In the genomic region with DNA sequence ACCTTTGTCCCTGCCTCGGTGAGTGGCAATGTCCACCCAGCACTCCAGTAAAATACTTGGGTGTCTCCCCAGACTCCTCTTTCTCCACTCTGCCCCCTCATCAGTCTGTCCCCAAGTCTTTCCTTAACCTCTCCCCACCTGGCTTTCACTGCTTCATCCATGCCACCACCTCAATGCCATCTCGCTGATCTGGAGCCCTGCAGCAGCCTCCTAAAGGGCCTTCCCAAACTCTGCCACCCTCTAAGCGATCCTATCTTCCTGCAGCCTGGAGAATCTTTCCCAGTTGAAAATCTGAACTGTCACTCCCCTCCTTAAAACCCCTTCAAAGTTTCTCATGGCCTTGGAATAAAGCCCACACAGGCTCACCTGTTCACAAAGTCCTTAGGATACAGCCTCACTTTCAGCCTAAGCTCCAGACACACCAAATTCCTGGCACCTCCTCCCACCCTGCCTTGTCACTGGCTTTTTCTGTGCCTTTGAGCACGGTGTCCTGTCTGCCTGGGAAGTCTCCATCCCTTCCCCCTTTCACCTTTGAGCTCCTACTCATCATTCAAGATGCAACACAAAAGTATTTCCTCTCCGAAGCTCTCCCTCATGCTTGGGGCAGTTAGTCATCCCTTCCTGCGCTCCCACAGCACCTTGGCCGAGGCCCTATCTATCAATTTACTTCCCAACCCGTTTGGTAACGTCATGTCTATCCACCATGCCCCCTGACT, we compare ENCODE assay signal across 14 cellular contexts. TPM values are rescaled to one million over a fixed set of nuclear protein-coding genes. Genes with fewer than 3 reads are reported as not detected.
DNase-seq lines count a peak whose midpoint lies in the region; ATAC-seq, FAIRE-seq and TF ChIP-seq lines count a peak whose summit lies in the region.
"Had no signal": no experiment of that assay in that cellular context is flagged by ENCODE, and none has a peak within 500 bp of the region (broad histone marks: within the 10 kb centered on the region; RNA-seq: fewer than 3 reads in every experiment).

No MANE protein-coding gene starts in this region.

- H3K4me1 ChIP-seq in breast epithelium (no peaks in the 10 kb centered on the region), foreskin keratinocyte (peaks cover 10% of the 10 kb centered on the region)
- H3K4me1 ChIP-seq: SJCRH30 had no signal

- no peaks in the 10 kb centered on the region for H3K9me3 Mint-ChIP-seq in MCF 10A (ENCODE audit: unreplicated experiment)
- H3K9me3 Mint-ChIP-seq in activated naive CD8-positive, alpha-beta T cell treated with anti-CD3 and anti-CD28 coated beads, Interleukin-2, amount 50 U/mL, for 24 hours: no peaks in the 10 kb centered on the region
- H3K9me3 Mint-ChIP-seq in stimulated activated memory B cell treated with anti-CD40 and anti-IgM and Interleukin-4, amounts not matched to agents 10 μg/mL and 1 μg/mL and 100 μg/mL, for 72 hours: no peaks in the 10 kb centered on the region
- H3K9me3 Mint-ChIP-seq in activated naive CD4-positive, alpha-beta T cell treated with anti-CD3 and anti-CD28 coated beads, Interleukin-2, amount 10 ng/mL, durations not matched to agents 7 days and 5 days: no peaks in the 10 kb centered on the region

- TF ChIP-seq CTCF in MCF 10A (IDR thresholded peaks at IDR 0.05; ENCODE audit: unreplicated experiment): no peak
- TF ChIP-seq CTCF in breast epithelium (IDR thresholded peaks at IDR 0.05): no peak
- TF ChIP-seq CTCF in foreskin keratinocyte (conservative IDR thresholded peaks at IDR 0.05): no peak

- H3K36me3 Mint-ChIP-seq in MCF 10A (ENCODE audit: insufficient read depth, unreplicated experiment): peaks cover 14% of the 10 kb centered on the region
- H3K36me3 Mint-ChIP-seq in activated naive CD8-positive, alpha-beta T cell treated with anti-CD3 and anti-CD28 coated beads, Interleukin-2, amount 50 U/mL, for 24 hours (ENCODE audit: low read depth): peaks cover 7% of the 10 kb centered on the region
- peaks cover 16% of the 10 kb centered on the region for H3K36me3 Mint-ChIP-seq in stimulated activated memory B cell treated with anti-CD40 and anti-IgM and Interleukin-4, amounts not matched to agents 10 μg/mL and 1 μg/mL and 100 μg/mL, for 72 hours
- peaks cover 13% of the 10 kb centered on the region for H3K36me3 Mint-ChIP-seq in activated naive CD4-positive, alpha-beta T cell treated with anti-CD3 and anti-CD28 coated beads, Interleukin-2, amount 10 ng/mL, durations not matched to agents 7 days and 5 days

- peak; percentile 26 for ATAC-seq in activated naive CD8-positive, alpha-beta T cell treated with anti-CD3 and anti-CD28 coated beads, Interleukin-2, amount 50 U/mL, for 24 hours
- ATAC-seq in foreskin keratinocyte: peak; percentile 63
- no peak for ATAC-seq in stimulated activated memory B cell treated with anti-CD40 and anti-IgM and Interleukin-4, amounts not matched to agents 10 μg/mL and 1 μg/mL and 100 μg/mL, for 72 hours

- intact Hi-C loops in MCF 10A (cut with micrococcal nuclease): no loop called here
- intact Hi-C loops in breast epithelium (cut with DNase I; ENCODE audit: low total_unique reads): no loop called here

- CTCF ChIA-PET in MCF 10A (lab: Yijun Ruan, JAX): no interaction called here
- CTCF ChIA-PET in activated naive CD4-positive, alpha-beta T cell treated with anti-CD3 and anti-CD28 coated beads, Interleukin-2, amount 10 ng/mL, durations not matched to agents 7 days and 5 days (lab: Charles Lee): interaction anchor here (0.6 kb wide), 1 partner anchor 20 kb away, joined by 3 read pairs; no protein-coding TSS in a partner anchor

- H3K4me1 Mint-ChIP-seq in MCF 10A (ENCODE audit: insufficient read depth, unreplicated experiment): peaks cover 11% of the 10 kb centered on the region
- H3K4me1 Mint-ChIP-seq in activated naive CD8-positive, alpha-beta T cell treated with anti-CD3 and anti-CD28 coated beads, Interleukin-2, amount 50 U/mL, for 24 hours: peaks cover 26% of the 10 kb centered on the region
- H3K4me1 Mint-ChIP-seq in stimulated activated memory B cell treated with anti-CD40 and anti-IgM and Interleukin-4, amounts not matched to agents 10 μg/mL and 1 μg/mL and 100 μg/mL, for 72 hours: peaks cover 40% of the 10 kb centered on the region
- peaks cover 26% of the 10 kb centered on the region for H3K4me1 Mint-ChIP-seq in activated naive CD4-positive, alpha-beta T cell treated with anti-CD3 and anti-CD28 coated beads, Interleukin-2, amount 10 ng/mL, durations not matched to agents 7 days and 5 days

- DNase-seq in MCF 10A (ENCODE audit: unreplicated experiment) (peak; percentile 69), breast epithelium (ENCODE audit: low spot score in 2 of 2) (no peak), foreskin keratinocyte (peak; percentile 61 to 84), urothelium cell line (ENCODE audit: low spot score) (peak; percentile 56), occipital lobe (lab: John Stamatoyannopoulos, UW) (no peak)
- no peak for DNase-seq in activated naive CD8-positive, alpha-beta T cell treated with anti-CD3 and anti-CD28 coated beads, Interleukin-2, amount 50 U/mL, for 24 hours
- DNase-seq in activated naive CD4-positive, alpha-beta T cell treated with anti-CD3 and anti-CD28 coated beads, Interleukin-2, amount 10 ng/mL, durations not matched to agents 7 days and 5 days: no peak
- DNase-seq: activated CD4-positive, alpha-beta T cell treated with anti-CD3 and anti-CD28 coated beads for 4 hours; activated gamma-delta T cell treated with Interleukin-2 at 50 U/mL for 16 hours; NCI-H510A; SJCRH30; spleen had no signal

- no peaks in the 10 kb centered on the region for H3K27me3 Mint-ChIP-seq in MCF 10A (ENCODE audit: insufficient read depth, unreplicated experiment)
- H3K27me3 Mint-ChIP-seq in activated naive CD8-positive, alpha-beta T cell treated with anti-CD3 and anti-CD28 coated beads, Interleukin-2, amount 50 U/mL, for 24 hours: peaks cover 74% of the 10 kb centered on the region
- peaks cover 75% of the 10 kb centered on the region for H3K27me3 Mint-ChIP-seq in stimulated activated memory B cell treated with anti-CD40 and anti-IgM and Interleukin-4, amounts not matched to agents 10 μg/mL and 1 μg/mL and 100 μg/mL, for 72 hours
- peaks cover 92% of the 10 kb centered on the region for H3K27me3 Mint-ChIP-seq in activated naive CD4-positive, alpha-beta T cell treated with anti-CD3 and anti-CD28 coated beads, Interleukin-2, amount 10 ng/mL, durations not matched to agents 7 days and 5 days

- no peak for TF ChIP-seq POLR2A in breast epithelium (IDR thresholded peaks at IDR 0.05)

- H3K9me3 ChIP-seq in breast epithelium: no peaks in the 10 kb centered on the region
- H3K9me3 ChIP-seq: SJCRH30, spleen had no signal

- H3K27ac Mint-ChIP-seq in MCF 10A (ENCODE audit: low read depth, unreplicated experiment): peak overlapping the region; percentile 1
- no peak overlapping the region for H3K27ac Mint-ChIP-seq in activated naive CD8-positive, alpha-beta T cell treated with anti-CD3 and anti-CD28 coated beads, Interleukin-2, amount 50 U/mL, for 24 hours
- no peak overlapping the region for H3K27ac Mint-ChIP-seq in stimulated activated memory B cell treated with anti-CD40 and anti-IgM and Interleukin-4, amounts not matched to agents 10 μg/mL and 1 μg/mL and 100 μg/mL, for 72 hours
- H3K27ac Mint-ChIP-seq in activated naive CD4-positive, alpha-beta T cell treated with anti-CD3 and anti-CD28 coated beads, Interleukin-2, amount 10 ng/mL, durations not matched to agents 7 days and 5 days: no peak overlapping the region

- H3K27ac ChIP-seq in breast epithelium: no peak overlapping the region
- no peak overlapping the region for H3K27ac ChIP-seq in foreskin keratinocyte
- H3K27ac ChIP-seq: SJCRH30, spleen had no signal

- no peak for FAIRE-seq in urothelium cell line (lab: Jason Lieb, UNC)

- POLR2A ChIA-PET in MCF 10A (lab: Yijun Ruan, JAX): interaction anchor here (0.8 to 2.5 kb wide), 2 partner anchors 10 to 26 kb away, joined by 3 to 15 read pairs; partner anchors contain the start of gene VPS25

- H3K27me3 ChIP-seq in breast epithelium: peaks cover 0 to 39% of the 10 kb centered on the region in 2 donors
- H3K27me3 ChIP-seq in foreskin keratinocyte: peaks cover 47% of the 10 kb centered on the region
- H3K27me3 ChIP-seq: SJCRH30 had no signal

- no peak overlapping the region for H3K4me3 ChIP-seq in breast epithelium
- H3K4me3 ChIP-seq: SJCRH30 had no signal

- no TSS peak for BruUV-seq in MCF 10A (replicated peaks; lab: Mats Ljungman, UMichigan)

- no peak overlapping the region for H3K4me3 Mint-ChIP-seq in MCF 10A (ENCODE audit: unreplicated experiment)
- H3K4me3 Mint-ChIP-seq in activated naive CD8-positive, alpha-beta T cell treated with anti-CD3 and anti-CD28 coated beads, Interleukin-2, amount 50 U/mL, for 24 hours: no peak overlapping the region
- H3K4me3 Mint-ChIP-seq in stimulated activated memory B cell treated with anti-CD40 and anti-IgM and Interleukin-4, amounts not matched to agents 10 μg/mL and 1 μg/mL and 100 μg/mL, for 72 hours: no peak overlapping the region
- no peak overlapping the region for H3K4me3 Mint-ChIP-seq in activated naive CD4-positive, alpha-beta T cell treated with anti-CD3 and anti-CD28 coated beads, Interleukin-2, amount 10 ng/mL, durations not matched to agents 7 days and 5 days

- peaks cover under 1% of the 10 kb centered on the region for H3K36me3 ChIP-seq in breast epithelium

RNA-seq across cellular contexts. Expression of gene WNK4, which starts 2.8 kb away (rescaled TPM):
- total RNA-seq in MCF 10A (2022): 2.3 and 5.4 TPM in 2 replicates
- total RNA-seq in breast epithelium: 1 to 10 TPM in 1 of 3 donors, under 1 TPM in 2; 0.16 to 4.1 (median 0.66) TPM
- total RNA-seq in foreskin keratinocyte: 0.24 and 0.28 TPM in 2 replicates
- polyA plus RNA-seq in foreskin keratinocyte: 0.23 and 0.25 TPM in 2 replicates
- total RNA-seq in occipital lobe: 0.31 TPM

RNA-seq across cellular contexts. Expression of gene VPS25, which starts 10.0 kb away (rescaled TPM):
- total RNA-seq in MCF 10A (2022) (84.3 and 96.0 TPM in 2 replicates), breast epithelium (10 to 100 TPM; 53.4 to 70.4 (median 61.9) TPM), foreskin keratinocyte (95.3 and 100 TPM in 2 replicates), occipital lobe (24.5 TPM)
- 139 and 143 TPM in 2 replicates for polyA plus RNA-seq in foreskin keratinocyte

RNA-seq across cellular contexts. Expression of gene COA3, which starts 15.3 kb away (rescaled TPM):
- total RNA-seq in MCF 10A (2022): 41.0 and 52.7 TPM in 2 replicates
- total RNA-seq in breast epithelium: 10 to 100 TPM; 52.6 to 74.1 (median 72.8) TPM
- 80.0 and 84.1 TPM in 2 replicates for total RNA-seq in foreskin keratinocyte
- polyA plus RNA-seq in foreskin keratinocyte: 114 and 116 TPM in 2 replicates
- 61.8 TPM for total RNA-seq in occipital lobe

RNA-seq across cellular contexts. Expression of gene CNTD1, which starts 15.4 kb away (rescaled TPM):
- not detected in 2 replicates for total RNA-seq in MCF 10A (2022)
- under 1 TPM in 1 of 3 donors, not detected in 2; 0.59 TPM for total RNA-seq in breast epithelium
- total RNA-seq in foreskin keratinocyte: not detected in 2 replicates
- polyA plus RNA-seq in foreskin keratinocyte: 0.02 and 0.06 TPM in 2 replicates
- 0.47 TPM for total RNA-seq in occipital lobe
- total RNA-seq: A673, spleen had no signal

RNA-seq across cellular contexts. Expression of gene RAMP2, which starts 22.2 kb away (rescaled TPM):
- not detected in 2 replicates for total RNA-seq in MCF 10A (2022)
- 100 to 1,000 TPM in 1 of 3 donors, 10 to 100 TPM in 2; 17.9 to 245 (median 29.5) TPM for total RNA-seq in breast epithelium
- not detected in 2 replicates for total RNA-seq in foreskin keratinocyte
- 0.13 and 0.21 TPM in 2 replicates for polyA plus RNA-seq in foreskin keratinocyte
- 14.3 TPM for total RNA-seq in occipital lobe
- total RNA-seq: SJCRH30 had no signal

Comparison
In these comparisons a context has a peak if more than half of its experiments do, and no peak if none do; other contexts are left out.
1. DNase-seq: peak in MCF 10A (single experiment), foreskin keratinocyte (2 of 2) and urothelium cell line (single experiment); none in breast epithelium (0 of 2), activated naive CD8-positive, alpha-beta T cell treated with anti-CD3 and anti-CD28 coated beads, Interleukin-2, amount 50 U/mL, for 24 hours (single experiment), activated naive CD4-positive, alpha-beta T cell treated with anti-CD3 and anti-CD28 coated beads, Interleukin-2, amount 10 ng/mL, durations not matched to agents 7 days and 5 days (single experiment) and occipital lobe (single experiment).